28 cellular contexts compared by ENCODE assay signal in genomic region chr19:15110418-15110815, GRCh38. TPM values are rescaled to one million over a fixed set of nuclear protein-coding genes. Genes with fewer than 3 reads are reported as not detected.
"Had no signal": no experiment of that assay in that cellular context is flagged by ENCODE, and none has a peak within 500 bp of the region (broad histone marks: within the 10 kb centered on the region; RNA-seq: fewer than 3 reads in every experiment).

No MANE protein-coding gene starts in this region.

- H3K27me3 ChIP-seq: gastroesophageal sphincter, sigmoid colon had no signal

- H3K4me3 ChIP-seq: dorsolateral prefrontal cortex, esophagus squamous epithelium, gastroesophageal sphincter, left ventricle myocardium inferior, lower lobe of right lung, sigmoid colon, skin epidermis, stomach, thoracic aorta, transverse colon had no signal

- DNase-seq: cortex of kidney; dorsolateral prefrontal cortex; effector CD8-positive, alpha-beta T cell; esophagus squamous epithelium; foreskin fibroblast; kidney; left cardiac atrium; left ventricle myocardium inferior; lower lobe of right lung; sigmoid colon; stimulated activated CD4-positive, alpha-beta T cell treated with anti-CD3 and anti-CD28 coated beads, Interleukin-12 subunit alpha, Interleukin-12 subunit beta, amount 100 ng/mL, for 4 hours; stimulated activated naive CD4-positive, alpha-beta T cell; stomach; substantia nigra; transverse colon had no signal

- H3K27ac ChIP-seq: dorsolateral prefrontal cortex, esophagus squamous epithelium, left ventricle myocardium inferior, lower lobe of right lung, neutrophil, skin epidermis, stomach, thoracic aorta, transverse colon had no signal

- H3K27ac Mint-ChIP-seq: memory B cell, mesothelial cell of epicardium, nephron had no signal

- H3K9me3 ChIP-seq: esophagus squamous epithelium, gastroesophageal sphincter, left ventricle myocardium inferior, lower lobe of right lung, neutrophil, sigmoid colon, stomach, thoracic aorta, transverse colon had no signal

- H3K36me3 ChIP-seq: transverse colon had no signal

- H3K4me3 Mint-ChIP-seq: memory B cell, mesothelial cell of epicardium had no signal

- ATAC-seq: gastroesophageal sphincter, left cardiac atrium, lower lobe of right lung had no signal

- H3K9me3 Mint-ChIP-seq: memory B cell, mesothelial cell of epicardium, nephron had no signal

RNA-seq across cellular contexts. Expression of gene OR1I1, which starts 28.4 kb away (rescaled TPM):
- total RNA-seq: dorsolateral prefrontal cortex, epithelial cell of proximal tubule, esophagus squamous epithelium, gastroesophageal sphincter, kidney, left cardiac atrium, left ventricle myocardium inferior, lower lobe of right lung, mesothelial cell of epicardium, mucosa of gallbladder, myocyte, osteocyte, pulmonary artery endothelial cell, sigmoid colon, stomach, thoracic aorta, transverse colon, ureter had no signal
- polyA plus RNA-seq: sigmoid colon, stomach had no signal
